Comparison of ENCODE assay signal across 17 cellular contexts in the genomic region with DNA sequence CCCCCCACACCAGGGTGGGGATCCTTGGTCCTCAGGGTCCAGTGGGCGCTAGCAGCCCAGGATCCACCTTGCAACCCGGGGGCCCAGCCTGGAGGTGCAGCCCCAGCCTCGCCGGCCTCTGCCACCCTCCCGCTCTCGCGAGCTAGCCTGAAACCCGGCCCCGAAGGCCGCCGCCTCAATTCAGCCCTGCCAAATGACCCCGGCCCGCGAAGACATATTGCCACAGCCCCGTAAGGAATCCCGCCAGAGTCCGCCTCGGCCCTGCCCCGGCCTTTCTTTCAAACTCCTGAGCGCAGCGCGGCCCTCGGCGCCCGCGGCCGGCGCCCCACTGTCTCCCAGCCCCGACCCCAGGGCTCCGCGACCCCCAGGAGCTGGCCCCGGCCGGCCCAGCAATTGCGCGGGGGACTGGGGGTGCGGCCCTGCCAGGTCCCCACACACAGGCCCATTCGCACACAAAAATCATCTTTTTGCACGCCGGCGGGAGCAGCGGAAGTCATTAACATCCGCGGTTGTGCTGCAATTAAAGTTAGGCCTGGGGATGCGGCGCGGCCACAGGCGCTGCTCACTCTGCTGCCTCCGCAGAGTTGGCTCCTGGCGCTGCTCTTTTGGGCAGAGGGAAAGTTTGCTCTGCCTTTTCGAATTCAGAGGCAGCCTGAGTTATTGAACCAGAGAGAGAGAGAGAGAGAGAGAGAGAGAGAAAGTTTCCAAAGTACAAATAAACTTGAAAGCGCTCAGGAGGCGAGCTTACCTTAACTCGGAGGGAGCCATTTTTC. TPM values are rescaled to one million over a fixed set of nuclear protein-coding genes. Genes with fewer than 3 reads are reported as not detected.
DNase-seq lines count a peak whose midpoint lies in the region; TF ChIP-seq lines count a peak whose summit lies in the region.
"Had no signal": no experiment of that assay in that cellular context is flagged by ENCODE, and none has a peak within 500 bp of the region (broad histone marks: within the 10 kb centered on the region; RNA-seq: fewer than 3 reads in every experiment).

No MANE protein-coding gene starts in this region.

- TF ChIP-seq CTCF in astrocyte of the spinal cord (IDR thresholded peaks at IDR 0.05; ENCODE audit: low read depth, low read length) (no peak), kidney epithelial cell (IDR thresholded peaks at IDR 0.05; ENCODE audit: insufficient read depth, low read length, poor library complexity, severe bottlenecking) (no peak)

- in situ Hi-C loops in astrocyte of the spinal cord (cut with HindIII; ENCODE audit: low sequenced_read_pairs): no loop called here

- DNase-seq in ELF-1 (ENCODE audit: low read depth, low spot score): peak; percentile 68
- DNase-seq in astrocyte of the spinal cord (ENCODE audit: low read depth, low spot score): peak; percentile 40
- DNase-seq in kidney epithelial cell (ENCODE audit: low read depth): no peak
- peak; percentile 63 for DNase-seq in retina
- DNase-seq in stimulated activated CD4-positive, alpha-beta T cell treated with anti-CD3 and anti-CD28 coated beads, Interleukin-1b, Interleukin-23, amount 100 ng/mL, for 48 hours: no peak
- no peak for DNase-seq in 8988T
- no peak for DNase-seq in OCI-M1 (lab: John Stamatoyannopoulos, UW)
- DNase-seq in NCI-H526 (lab: John Stamatoyannopoulos, UW): no peak
- DNase-seq: activated CD4-positive, alpha-beta T cell treated with anti-CD3 and anti-CD28 coated beads, Interleukin-2, amount 50 U/mL, for 4 hours; activated naive CD4-positive, alpha-beta T cell treated with anti-CD3 and anti-CD28 coated beads for 36 hours; DMS53; NCI-H1436; NCI-H748 treated with DMSO at 0.1 percent for 48 hours; uterus had no signal

- peaks cover 2% of the 10 kb centered on the region for H3K27me3 ChIP-seq in kidney epithelial cell (ENCODE audit: control insufficient read depth, insufficient read depth, low read length)
- H3K27me3 ChIP-seq: uterus had no signal

- H3K4me3 ChIP-seq in astrocyte of the spinal cord (ENCODE audit: low read depth, low read length): peak overlapping the region; percentile 65
- peak overlapping the region; percentile 72 for H3K4me3 ChIP-seq in kidney epithelial cell (ENCODE audit: low read depth, low read length)
- H3K4me3 ChIP-seq: GM12878, HAP-1, uterus had no signal

- peaks cover 3% of the 10 kb centered on the region for H3K36me3 ChIP-seq in kidney epithelial cell (ENCODE audit: control insufficient read depth, insufficient read depth, low read length)
- H3K36me3 ChIP-seq: uterus had no signal

RNA-seq across cellular contexts. Expression of a gene that starts 4.0 kb away (rescaled TPM):
- 18.8 and 19.1 TPM in 2 replicates for total RNA-seq in kidney epithelial cell
- total RNA-seq: activated naive CD4-positive, alpha-beta T cell treated with anti-CD3 and anti-CD28 coated beads for 36 hours had no signal

RNA-seq across cellular contexts. Expression of a gene that starts 8.1 kb away (rescaled TPM):
- 4.8 and 10.5 TPM in 2 replicates for total RNA-seq in kidney epithelial cell
- total RNA-seq: activated naive CD4-positive, alpha-beta T cell treated with anti-CD3 and anti-CD28 coated beads for 36 hours; GM12878 had no signal

RNA-seq across cellular contexts. Expression of a gene that starts 9.0 kb away (rescaled TPM):
- 4.5 and 7.4 TPM in 2 replicates for total RNA-seq in kidney epithelial cell
- total RNA-seq: GM12878 had no signal

RNA-seq across cellular contexts. Expression of a gene that starts 12.9 kb away (rescaled TPM):
- 17.3 and 26.4 TPM in 2 replicates for total RNA-seq in kidney epithelial cell
- total RNA-seq: activated naive CD4-positive, alpha-beta T cell treated with anti-CD3 and anti-CD28 coated beads for 36 hours; GM12878 had no signal

RNA-seq across cellular contexts. Expression of a gene that starts 17.0 kb away (rescaled TPM):
- total RNA-seq in kidney epithelial cell: 28.8 and 34.2 TPM in 2 replicates
- total RNA-seq: activated naive CD4-positive, alpha-beta T cell treated with anti-CD3 and anti-CD28 coated beads for 36 hours; GM12878; HepG2 had no signal

Comparison
In these comparisons a context has a peak if more than half of its experiments do, and no peak if none do; other contexts are left out.
1. DNase-seq: peak in ELF-1 (single experiment), astrocyte of the spinal cord (single experiment) and retina (single experiment); none in kidney epithelial cell (single experiment), stimulated activated CD4-positive, alpha-beta T cell treated with anti-CD3 and anti-CD28 coated beads, Interleukin-1b, Interleukin-23, amount 100 ng/mL, for 48 hours (single experiment), 8988T (single experiment), OCI-M1 (single experiment) and NCI-H526 (0 of 2).